Comparison of ENCODE assay signal across 23 cellular contexts in the genomic region with DNA sequence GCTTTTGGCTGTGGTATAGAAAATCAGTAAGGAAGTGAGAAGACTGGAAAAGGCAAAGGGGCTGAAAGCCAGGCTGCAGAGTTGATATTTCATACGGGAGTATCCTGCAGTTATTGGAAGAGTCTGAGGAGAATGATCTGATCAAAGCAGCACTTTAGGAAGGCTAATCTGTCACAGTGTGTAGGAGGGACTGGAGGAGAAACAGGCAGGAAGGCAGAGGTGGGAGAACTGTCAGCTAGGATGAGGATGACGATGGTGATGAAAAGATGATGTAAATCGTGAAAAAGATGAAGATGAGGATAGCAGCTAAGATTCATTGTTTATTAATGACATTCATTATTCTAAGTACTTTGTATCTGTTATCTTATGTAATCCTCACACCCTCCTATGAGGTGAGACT.
"Had no signal": no experiment of that assay in that cellular context is flagged by ENCODE, and none has a peak within 500 bp of the region (broad histone marks: within the 10 kb centered on the region; RNA-seq: fewer than 3 reads in every experiment).

No MANE protein-coding gene starts in this region.

- ATAC-seq: foreskin keratinocyte, gastroesophageal sphincter, heart left ventricle, left colon, left lung, left ventricle myocardium superior, lower lobe of right lung had no signal

- H3K79me2 ChIP-seq: hepatocyte had no signal

- H3K4me1 ChIP-seq: colonic mucosa, esophagus muscularis mucosa, foreskin keratinocyte, gastroesophageal sphincter, heart left ventricle, left lung, lower lobe of right lung had no signal

- DNase-seq: colonic mucosa; cortex of kidney; dermis blood vessel endothelial cell; dorsolateral prefrontal cortex; effector CD4-positive, alpha-beta T cell; effector memory CD4-positive, alpha-beta T cell; foreskin keratinocyte; heart left ventricle; hypothalamus; immature natural killer cell; islet precursor cell; kidney; kidney glomerular epithelial cell; left colon; left lung; left ventricle myocardium superior; lower lobe of right lung; mesendoderm; midbrain had no signal

- H3K4me1 Mint-ChIP-seq: immature natural killer cell, memory B cell had no signal

- H3K36me3 Mint-ChIP-seq: immature natural killer cell, memory B cell had no signal

- H3K9me3 ChIP-seq: colonic mucosa, esophagus muscularis mucosa, gastroesophageal sphincter, heart left ventricle, left lung, lower lobe of right lung had no signal

- H2AFZ ChIP-seq: hepatocyte had no signal

- H3K4me3 Mint-ChIP-seq: immature natural killer cell, memory B cell had no signal

- H3K36me3 ChIP-seq: colonic mucosa, esophagus muscularis mucosa, gastroesophageal sphincter, heart left ventricle, left lung, lower lobe of right lung had no signal

- H3K4me3 ChIP-seq: colonic mucosa, dorsolateral prefrontal cortex, esophagus muscularis mucosa, gastroesophageal sphincter, heart left ventricle, hepatocyte, left lung, lower lobe of right lung had no signal

- H3K27ac Mint-ChIP-seq: immature natural killer cell, memory B cell had no signal

- H3K4me2 ChIP-seq: hepatocyte had no signal

- H3K27ac ChIP-seq: colonic mucosa, dorsolateral prefrontal cortex, esophagus muscularis mucosa, foreskin keratinocyte, gastroesophageal sphincter, heart left ventricle, hepatocyte, left lung, lower lobe of right lung had no signal

- H3K9me3 Mint-ChIP-seq: immature natural killer cell, memory B cell had no signal

- H3K27me3 ChIP-seq: colonic mucosa, dorsolateral prefrontal cortex, esophagus muscularis mucosa, foreskin keratinocyte, hepatocyte had no signal
